ENCODE assay signal across 1 cellular context in genomic region chr15:45431502-45431901, GRCh38.
TF ChIP-seq lines count a peak whose summit lies in the region.

No MANE protein-coding gene starts in this region.

TF ChIP-seq in IMR-90, 13 proteins besides CTCF, POLR2A, EP300 and RAD21:
- TF ChIP-seq RCOR1 (IDR thresholded peaks at IDR 0.05; ENCODE audit: insufficient replicate concordance, low read length) = no peak
- no peak for TF ChIP-seq CHD1 (IDR thresholded peaks at IDR 0.05; ENCODE audit: low read depth, low read length)
- TF ChIP-seq CEBPB (IDR thresholded peaks at IDR 0.05; ENCODE audit: low read depth, low read length) = no peak
- TF ChIP-seq MXI1 (IDR thresholded peaks at IDR 0.05; ENCODE audit: borderline replicate concordance, low read depth, low read length) = no peak
- TF ChIP-seq FOS (IDR thresholded peaks at IDR 0.05; ENCODE audit: low read depth, low read length) = no peak
- TF ChIP-seq MAZ (IDR thresholded peaks at IDR 0.05; ENCODE audit: borderline replicate concordance, low read depth, low read length) = no peak
- TF ChIP-seq BHLHE40 (IDR thresholded peaks at IDR 0.05; ENCODE audit: low read depth, low read length) = no peak
- TF ChIP-seq USF2 (IDR thresholded peaks at IDR 0.05; ENCODE audit: low read depth, low read length) = no peak
- no peak for TF ChIP-seq NFE2L2 (IDR thresholded peaks at IDR 0.05; ENCODE audit: low read depth, low read length)
- no peak for TF ChIP-seq RFX5 (IDR thresholded peaks at IDR 0.05; ENCODE audit: low read depth, low read length)
- TF ChIP-seq SMC3 (IDR thresholded peaks at IDR 0.05; ENCODE audit: low read depth, low read length) = no peak
- TF ChIP-seq MAFK (IDR thresholded peaks at IDR 0.05; ENCODE audit: low read depth, low read length) = no peak
- no peak for TF ChIP-seq ELK1 (IDR thresholded peaks at IDR 0.05; ENCODE audit: borderline replicate concordance, low read depth, low read length)
